ENCODE assay signal across 19 cellular contexts in genomic region chr6:119285908-119286625, GRCh38.
"Had no signal": no experiment of that assay in that cellular context is flagged by ENCODE, and none has a peak within 500 bp of the region (broad histone marks: within the 10 kb centered on the region; RNA-seq: fewer than 3 reads in every experiment).

No MANE protein-coding gene starts in this region.

- H3K4me3 Mint-ChIP-seq: activated B cell treated with CpG ODN at 0.5 μM for 24 hours; activated CD8-positive, alpha-beta T cell treated with anti-CD3 and anti-CD28 coated beads for 36 hours; naive B cell; T-helper 2 cell treated with Interferon-gamma antibody and Interleukin-4, amounts not matched to agents 5 μg/mL and 100 μg/mL, for 36 hours had no signal

- H3K4me3 ChIP-seq: body of pancreas, lower lobe of right lung, stomach, thoracic aorta, upper lobe of right lung had no signal

- ATAC-seq: activated CD8-positive, alpha-beta T cell treated with anti-CD3 and anti-CD28 coated beads for 36 hours; activated naive CD4-positive, alpha-beta T cell treated with anti-CD3 and anti-CD28 coated beads, Interleukin-2, amount 50 U/mL, for 72 hours; body of pancreas; lower lobe of right lung; upper lobe of right lung had no signal

- H3K27ac Mint-ChIP-seq: activated B cell treated with CpG ODN at 0.5 μM for 24 hours; activated CD8-positive, alpha-beta T cell treated with anti-CD3 and anti-CD28 coated beads for 36 hours; activated naive CD4-positive, alpha-beta T cell treated with anti-CD3 and anti-CD28 coated beads, Interleukin-2, amount 50 U/mL, for 72 hours; T-helper 2 cell treated with Interferon-gamma antibody and Interleukin-4, amounts not matched to agents 5 μg/mL and 100 μg/mL, for 36 hours had no signal

- FAIRE-seq: endothelial cell of umbilical vein had no signal

- DNase-seq: activated B cell treated with CpG ODN at 0.5 μM for 24 hours; activated CD4-positive, alpha-beta T cell treated with anti-CD3 and anti-CD28 coated beads for 48 hours; activated CD8-positive, alpha-beta T cell treated with anti-CD3 and anti-CD28 coated beads for 36 hours; activated gamma-delta T cell; activated T-cell treated with anti-CD3 and anti-CD28 coated beads, Interleukin-2, amount 50 U/mL, for 48 hours; amniotic stem cell; body of pancreas; cortex of kidney; effector CD4-positive, alpha-beta T cell; lower lobe of right lung; naive B cell; stimulated activated CD4-positive, alpha-beta T cell treated with anti-CD3 and anti-CD28 coated beads, Interleukin-12 subunit alpha, Interleukin-12 subunit beta, amount 100 ng/mL, for 4 hours; stimulated activated CD4-positive, alpha-beta T cell treated with anti-CD3 and anti-CD28 coated beads, Interleukin-2, amount 100 ng/mL, for 24 hours; stomach; upper lobe of right lung had no signal

- H3K27me3 Mint-ChIP-seq: activated B cell treated with CpG ODN at 0.5 μM for 24 hours; activated CD8-positive, alpha-beta T cell treated with anti-CD3 and anti-CD28 coated beads for 36 hours; naive B cell had no signal

- H3K9me3 Mint-ChIP-seq: activated B cell treated with CpG ODN at 0.5 μM for 24 hours; activated naive CD4-positive, alpha-beta T cell treated with anti-CD3 and anti-CD28 coated beads, Interleukin-2, amount 50 U/mL, for 72 hours had no signal
